In the genomic region with DNA sequence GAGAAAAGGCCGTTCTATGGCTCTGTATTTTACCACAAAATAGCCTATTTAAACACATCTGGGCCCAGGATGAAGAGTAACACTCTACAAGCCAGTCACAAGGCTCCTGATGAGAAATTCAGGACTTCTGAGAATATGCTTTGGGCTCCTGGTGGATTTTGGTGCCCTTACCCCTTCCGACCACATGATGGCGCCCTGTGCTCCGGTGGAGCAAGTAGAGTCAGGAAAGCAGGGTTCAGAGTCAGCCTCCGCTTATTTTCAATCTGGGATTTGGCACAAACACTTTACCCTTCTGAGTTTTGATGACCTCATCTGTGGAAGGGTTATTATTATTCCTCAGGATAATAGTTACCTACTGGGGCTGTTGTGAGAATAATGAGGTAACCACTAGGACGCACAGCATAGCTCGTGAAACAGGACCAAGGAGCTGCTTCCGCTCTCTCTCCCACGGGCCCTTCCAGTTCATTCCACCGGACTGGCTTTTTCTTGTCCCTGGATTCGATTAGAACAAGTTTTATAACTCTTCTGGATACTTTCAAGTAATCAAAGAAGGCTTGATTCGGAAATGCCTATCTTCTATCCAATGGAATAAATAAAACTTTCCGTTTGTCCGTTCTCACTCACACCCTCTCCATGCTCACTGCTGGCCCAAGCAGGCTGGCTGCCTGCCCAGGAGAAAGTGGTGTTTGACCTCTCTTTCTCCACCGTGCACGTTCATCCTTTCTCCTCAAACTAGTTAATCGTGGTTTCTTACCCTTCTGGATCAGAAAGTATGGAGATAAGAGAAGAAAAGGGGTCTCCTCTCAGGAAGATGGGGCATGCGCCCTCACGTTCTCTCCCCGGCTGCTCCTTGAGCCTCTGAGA, we compare ENCODE assay signal across 7 cellular contexts.
DNase-seq lines count a peak whose midpoint lies in the region; ATAC-seq and TF ChIP-seq lines count a peak whose summit lies in the region.

No MANE protein-coding gene starts in this region.

- H3K36me3 ChIP-seq in PC-3 (ENCODE audit: low read depth, low read length) (no peaks in the 10 kb centered on the region), left ventricle myocardium inferior (no peaks in the 10 kb centered on the region)

- no peaks in the 10 kb centered on the region for H4K20me1 ChIP-seq in PC-3 (ENCODE audit: low read length)

- H3K4me3 ChIP-seq in PC-3 (ENCODE audit: low read length) = no peak overlapping the region
- no peak overlapping the region for H3K4me3 ChIP-seq in left ventricle myocardium inferior

- no peak overlapping the region for H3K9ac ChIP-seq in PC-3 (ENCODE audit: low read length)

- no TSS peak for BruUV-seq in PC-3 (replicated peaks; lab: Mats Ljungman, UMichigan)

- peak; percentile 75 for ATAC-seq in GM21786 (IDR thresholded peaks at IDR 0.05; ENCODE audit: unreplicated experiment)
- no peak for ATAC-seq in PC-3
- ATAC-seq in GM21619 (IDR thresholded peaks at IDR 0.05; ENCODE audit: unreplicated experiment) = no peak
- ATAC-seq in GM19035 (IDR thresholded peaks at IDR 0.05; ENCODE audit: unreplicated experiment) = no peak

- TF ChIP-seq CTCF in PC-3 (conservative IDR thresholded peaks at IDR 0.05; ENCODE audit: low read depth, low read length) (peak; percentile 62), left ventricle myocardium inferior (IDR thresholded peaks at IDR 0.05; ENCODE audit: borderline replicate concordance) (peak; percentile 31)

- no peaks in the 10 kb centered on the region for H3K4me1 ChIP-seq in PC-3 (ENCODE audit: insufficient read depth, low read length)
- no peaks in the 10 kb centered on the region for H3K4me1 ChIP-seq in left ventricle myocardium inferior

- H3K27ac ChIP-seq in PC-3 (ENCODE audit: low read length) (no peak overlapping the region), left ventricle myocardium inferior (replicated peaks) (no peak overlapping the region)

- H3K4me2 ChIP-seq in PC-3 (ENCODE audit: low read length) = no peak overlapping the region

- H3K27me3 ChIP-seq in PC-3 (ENCODE audit: low read length) (no peaks in the 10 kb centered on the region), left ventricle myocardium inferior (ENCODE audit: low read depth) (no peaks in the 10 kb centered on the region)

- no peaks in the 10 kb centered on the region for H3K79me2 ChIP-seq in PC-3 (ENCODE audit: low read length)

- H2AFZ ChIP-seq in PC-3 (ENCODE audit: low read length) = no peak overlapping the region

- intact Hi-C loops in PC-3 (cut with micrococcal nuclease) = no loop called here
- intact Hi-C loops in left ventricle myocardium inferior (cut with micrococcal nuclease) = no loop called here

- H3K9me3 ChIP-seq in PC-3 (ENCODE audit: low read length) = no peaks in the 10 kb centered on the region; the same call in 1 of the 2 replicates
- H3K9me3 ChIP-seq in left ventricle myocardium inferior (replicated peaks) = no peaks in the 10 kb centered on the region

- CTCF ChIA-PET in PC-3 (lab: Charles Lee) = no interaction called here

- peak; percentile 7 for DNase-seq in EH (ENCODE audit: low read depth)
- DNase-seq in PC-3 = peak; percentile 31
- DNase-seq in left ventricle myocardium inferior = no peak
- DNase-seq in SIG-M5 (lab: John Stamatoyannopoulos, UW) = no peak

- H3F3A ChIP-seq in PC-3 (ENCODE audit: low read length, unreplicated experiment) = no peaks in the 10 kb centered on the region

- POLR2A ChIA-PET in PC-3 (lab: Charles Lee; ENCODE audit: unreplicated experiment) = no interaction called here

- no peaks in the 10 kb centered on the region for H3K9me2 ChIP-seq in PC-3 (replicated peaks; ENCODE audit: low read length)

Comparison
In these comparisons a context has a peak if more than half of its experiments do, and no peak if none do; other contexts are left out.
1. DNase-seq: peak in EH (single experiment) and PC-3 (single experiment); none in left ventricle myocardium inferior (single experiment) and SIG-M5 (single experiment).